16 cellular contexts compared by ENCODE assay signal in the genomic region with DNA sequence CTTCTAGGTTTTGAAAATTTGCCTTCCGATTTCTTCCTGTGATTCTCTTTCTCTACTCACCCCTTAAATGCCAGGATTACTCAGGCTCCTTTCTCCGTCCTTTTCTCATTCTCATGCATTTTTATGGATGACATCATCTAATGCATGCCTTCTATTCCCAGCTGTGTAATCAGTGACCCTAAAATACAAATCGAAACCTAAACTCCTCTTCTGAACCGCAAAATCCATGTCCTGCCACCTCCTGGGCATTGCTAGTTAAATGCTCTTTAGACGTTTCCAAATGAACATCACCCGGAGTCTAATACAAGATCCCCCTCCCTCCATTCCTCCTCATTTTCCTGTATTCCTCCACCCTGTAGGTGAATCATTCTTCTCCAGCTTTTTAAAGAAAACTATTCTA.
A peak's percentile ranks its signal among the peaks of the same experiment; 100 is the strongest.
DNase-seq lines count a peak whose midpoint lies in the region; ATAC-seq and TF ChIP-seq lines count a peak whose summit lies in the region.
"Had no signal": no experiment of that assay in that cellular context is flagged by ENCODE, and none has a peak within 500 bp of the region (broad histone marks: within the 10 kb centered on the region; RNA-seq: fewer than 3 reads in every experiment).

No MANE protein-coding gene starts in this region.

- TF ChIP-seq CTCF in coronary artery (IDR thresholded peaks at IDR 0.05) (no peak), gastrocnemius medialis (IDR thresholded peaks at IDR 0.05 in 4 of 5, conservative IDR thresholded peaks at IDR 0.05 in 1 of 5) (no peak)

- ATAC-seq in gastrocnemius medialis (no peak), GM18505 (IDR thresholded peaks at IDR 0.05; ENCODE audit: unreplicated experiment) (no peak)
- ATAC-seq: stimulated activated naive B cell treated with anti-CD40 and anti-IgM and Interleukin-4, amounts not matched to agents 10 μg/mL and 1 μg/mL and 100 μg/mL, for 72 hours had no signal

- DNase-seq in GM03348 (ENCODE audit: low spot score) (peak; percentile 2), NCI-H226 (peak; percentile 65), coronary artery (ENCODE audit: low spot score) (no peak), gastrocnemius medialis (no peak), T-helper 2 cell (no peak), HUDEP-2 (lab: John Stamatoyannopoulos, UW; ENCODE audit: unreplicated experiment in 76 of 76) (no peak), DMS153 treated with DMSO at 0.1 percent for 48 hours (lab: John Stamatoyannopoulos, UW; ENCODE audit: unreplicated experiment) (no peak)
- DNase-seq: activated CD4-positive, alpha-beta T cell treated with anti-CD3 and anti-CD28 coated beads for 4 hours; activated T-cell treated with anti-CD3 and anti-CD28 coated beads, Interleukin-2, amount 50 U/mL, for 48 hours; amniotic stem cell; DND-41; NCI-H2171 treated with DMSO at 0.1 percent for 48 hours; stimulated activated CD4-positive, alpha-beta T cell treated with anti-CD3 and anti-CD28 coated beads, Interleukin-4, amount 100 ng/mL, for 4 hours; stimulated activated naive B cell treated with anti-CD40 and anti-IgM and Interleukin-4, amounts not matched to agents 10 μg/mL and 1 μg/mL and 100 μg/mL, for 72 hours; T-helper 1 cell had no signal

- intact Hi-C loops in gastrocnemius medialis (cut with DNase I; ENCODE audit: low total_unique reads), result no loop called here

- H3K9me3 ChIP-seq in gastrocnemius medialis, result no peaks in the 10 kb centered on the region

- TF ChIP-seq POLR2A in gastrocnemius medialis (IDR thresholded peaks at IDR 0.05) (no peak), GM18505 (IDR thresholded peaks at IDR 0.05; ENCODE audit: borderline replicate concordance, extremely low read depth, insufficient read depth, insufficient read length) (no peak)

- H3K4me3 ChIP-seq in coronary artery (peak overlapping the region; percentile 50), gastrocnemius medialis (peak overlapping the region in 3 of 4 donors; percentile 11 to 27 (median 24))

- in situ Hi-C loops in gastrocnemius medialis (cut with MboI; ENCODE audit: low sequenced_read_pairs in 4 of 4), result no loop called here

- no peaks in the 10 kb centered on the region for H3K27me3 ChIP-seq in gastrocnemius medialis

- no peaks in the 10 kb centered on the region for H3K36me3 ChIP-seq in gastrocnemius medialis

- peaks cover 0 to 5% of the 10 kb centered on the region in 2 donors for H3K4me1 ChIP-seq in gastrocnemius medialis

- H3K27ac ChIP-seq in coronary artery (no peak overlapping the region), gastrocnemius medialis (no peak overlapping the region)

Comparison
In these comparisons a context has a peak if more than half of its experiments do, and no peak if none do; other contexts are left out.
1. DNase-seq: peak in GM03348 (single experiment) and NCI-H226 (single experiment); none in coronary artery (single experiment), gastrocnemius medialis (0 of 2), T-helper 2 cell (0 of 5), HUDEP-2 (0 of 76) and DMS153 treated with DMSO at 0.1 percent for 48 hours (single experiment).